In the genomic region with DNA sequence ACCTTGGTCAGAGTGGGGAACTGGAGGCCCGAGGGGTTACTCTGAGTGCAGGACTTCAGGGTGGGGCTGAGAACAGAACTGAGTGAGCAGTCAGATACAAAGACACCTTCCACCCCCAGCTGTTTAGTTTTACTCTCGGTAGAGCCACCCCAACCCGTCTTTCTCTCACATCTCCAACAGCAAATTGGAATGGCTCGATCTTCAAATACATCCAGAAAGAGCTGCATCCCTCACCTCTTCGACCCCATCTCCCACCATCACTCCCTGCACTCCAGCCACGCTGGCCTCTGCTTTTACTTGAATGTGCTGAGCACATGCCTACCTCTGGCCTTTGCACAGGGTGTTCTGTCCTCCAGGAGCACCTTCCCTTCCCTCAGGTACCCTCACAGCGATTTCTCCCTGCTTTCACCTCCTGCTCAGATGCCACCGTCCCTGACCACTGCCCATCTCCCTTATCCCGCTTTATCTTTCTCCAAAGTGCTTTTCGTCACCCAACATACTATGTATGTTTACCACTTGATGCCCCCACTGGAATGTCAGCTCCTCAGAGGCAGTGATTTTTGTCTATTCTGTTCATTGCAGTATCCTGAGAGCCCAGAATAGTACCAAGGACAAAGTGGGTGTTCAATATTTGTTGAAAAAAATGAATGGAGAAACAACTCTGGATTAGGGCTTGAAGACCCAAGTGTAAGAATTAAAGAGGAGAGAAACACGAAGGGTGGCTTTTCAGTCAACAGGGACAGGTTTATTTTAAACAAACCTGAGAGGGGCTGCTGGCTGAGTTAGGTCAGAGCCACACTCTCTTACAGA, we compare ENCODE assay signal across 1 cellular context.
TF ChIP-seq lines count a peak whose summit lies in the region.

No MANE protein-coding gene starts in this region.

TF ChIP-seq in K562, 482 proteins besides CTCF, POLR2A, EP300 and RAD21 (continued from another document):
- no peak for TF ChIP-seq ZNF407 (IDR thresholded peaks at IDR 0.05; ENCODE audit: low read depth)
- no peak for TF ChIP-seq ZNF583 (CRISPR knock-in tag; IDR thresholded peaks at IDR 0.05)
- TF ChIP-seq CBX5 (IDR thresholded peaks at IDR 0.05; ENCODE audit: borderline replicate concordance, low read depth): peak; percentile 59; the same call in 1 of the 2 replicates
- TF ChIP-seq, protein P1, sequence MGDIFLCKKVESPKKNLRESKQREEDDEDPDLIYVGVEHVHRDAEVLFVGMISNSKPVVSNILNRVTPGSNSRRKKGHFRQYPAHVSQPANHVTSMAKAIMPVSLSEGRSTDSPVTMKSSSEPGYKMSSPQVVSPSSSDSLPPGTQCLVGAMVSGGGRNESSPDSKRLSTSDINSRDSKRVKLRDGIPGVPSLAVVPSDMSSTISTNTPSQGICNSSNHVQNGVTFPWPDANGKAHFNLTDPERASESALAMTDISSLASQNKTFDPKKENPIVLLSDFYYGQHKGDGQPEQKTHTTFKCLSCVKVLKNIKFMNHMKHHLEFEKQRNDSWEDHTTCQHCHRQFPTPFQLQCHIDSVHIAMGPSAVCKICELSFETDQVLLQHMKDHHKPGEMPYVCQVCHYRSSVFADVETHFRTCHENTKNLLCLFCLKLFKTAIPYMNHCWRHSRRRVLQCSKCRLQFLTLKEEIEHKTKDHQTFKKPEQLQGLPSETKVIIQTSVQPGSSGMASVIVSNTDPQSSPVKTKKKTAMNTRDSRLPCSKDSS (IDR thresholded peaks at IDR 0.05; ENCODE audit: low read depth, partially characterized antibody): peak; percentile 83
